In genomic region chr15:83053151-83053550, GRCh38 we compare ENCODE assay signal across 12 cellular contexts. TPM values are rescaled to one million over a fixed set of nuclear protein-coding genes. Genes with fewer than 3 reads are reported as not detected.
A peak's percentile ranks its signal among the peaks of the same experiment; 100 is the strongest.
DNase-seq lines count a peak whose midpoint lies in the region; ATAC-seq and TF ChIP-seq lines count a peak whose summit lies in the region.
"Had no signal": no experiment of that assay in that cellular context is flagged by ENCODE, and none has a peak within 500 bp of the region (broad histone marks: within the 10 kb centered on the region; RNA-seq: fewer than 3 reads in every experiment).

No MANE protein-coding gene starts in this region.

- TF ChIP-seq CTCF in hepatocyte (IDR thresholded peaks at IDR 0.05; ENCODE audit: poor library complexity) (no peak), upper lobe of right lung (IDR thresholded peaks at IDR 0.05) (no peak), esophagus squamous epithelium (IDR thresholded peaks at IDR 0.05) (no peak)

- H3K9me3 Mint-ChIP-seq in activated CD4-positive, alpha-beta T cell treated with anti-CD3 and anti-CD28 coated beads, Interleukin-2, amount 10 ng/mL, durations not matched to agents 24 days and 14 days: no peaks in the 10 kb centered on the region

- H3K9me3 ChIP-seq in hepatocyte (ENCODE audit: low read depth) (no peaks in the 10 kb centered on the region), upper lobe of right lung (no peaks in the 10 kb centered on the region), esophagus squamous epithelium (no peaks in the 10 kb centered on the region)
- H3K9me3 ChIP-seq: thyroid gland had no signal

- H3K4me3 Mint-ChIP-seq in activated CD4-positive, alpha-beta T cell treated with anti-CD3 and anti-CD28 coated beads, Interleukin-2, amount 10 ng/mL, durations not matched to agents 24 days and 14 days: no peak overlapping the region

- H4K20me1 ChIP-seq in hepatocyte (ENCODE audit: insufficient read depth, poor library complexity, severe bottlenecking): peaks cover 16% of the 10 kb centered on the region

- no peak overlapping the region for H3K4me2 ChIP-seq in hepatocyte

- no peak for TF ChIP-seq POLR2A in esophagus squamous epithelium (IDR thresholded peaks at IDR 0.05)

- intact Hi-C loops in activated CD4-positive, alpha-beta T cell treated with anti-CD3 and anti-CD28 coated beads, Interleukin-2, amount 10 ng/mL, durations not matched to agents 24 days and 14 days (cut with micrococcal nuclease): no loop called here
- intact Hi-C loops in upper lobe of right lung (cut with DNase I) (no loop called here), esophagus squamous epithelium (cut with DNase I) (no loop called here)

- H3K79me2 ChIP-seq in hepatocyte: peaks cover 63% of the 10 kb centered on the region

- H3K4me3 ChIP-seq in hepatocyte (no peak overlapping the region), upper lobe of right lung (no peak overlapping the region), esophagus squamous epithelium (no peak overlapping the region)
- H3K4me3 ChIP-seq: thyroid gland had no signal

- no peak overlapping the region for H3K27ac Mint-ChIP-seq in activated CD4-positive, alpha-beta T cell treated with anti-CD3 and anti-CD28 coated beads, Interleukin-2, amount 10 ng/mL, durations not matched to agents 24 days and 14 days

- H3K27me3 ChIP-seq in hepatocyte: no peaks in the 10 kb centered on the region
- H3K27me3 ChIP-seq in upper lobe of right lung: no peaks in the 10 kb centered on the region
- H3K27me3 ChIP-seq in esophagus squamous epithelium: no peaks in the 10 kb centered on the region
- H3K27me3 ChIP-seq: thyroid gland had no signal

- H2AFZ ChIP-seq in hepatocyte: no peak overlapping the region

- H3K9me2 ChIP-seq in hepatocyte (replicated peaks; ENCODE audit: insufficient read depth): no peaks in the 10 kb centered on the region

- H3K4me1 ChIP-seq in hepatocyte (ENCODE audit: insufficient read depth) (no peaks in the 10 kb centered on the region), upper lobe of right lung (peaks cover 14% of the 10 kb centered on the region), esophagus squamous epithelium (peaks cover 0 to 22% (median 0%) of the 10 kb centered on the region in 3 donors)

- no peaks in the 10 kb centered on the region for H3K27me3 Mint-ChIP-seq in activated CD4-positive, alpha-beta T cell treated with anti-CD3 and anti-CD28 coated beads, Interleukin-2, amount 10 ng/mL, durations not matched to agents 24 days and 14 days

- ATAC-seq in upper lobe of right lung: peak; percentile 63
- no peak for ATAC-seq in GM21526 (IDR thresholded peaks at IDR 0.05; ENCODE audit: low FRiP score, unreplicated experiment)
- no peak for ATAC-seq in GM18858 (IDR thresholded peaks at IDR 0.05; ENCODE audit: unreplicated experiment)

- peak overlapping the region; percentile 43 for H3K27ac ChIP-seq in hepatocyte
- H3K27ac ChIP-seq in upper lobe of right lung: no peak overlapping the region
- H3K27ac ChIP-seq in esophagus squamous epithelium: peak overlapping the region in 1 of 4 donors; percentile 34
- H3K27ac ChIP-seq: thyroid gland had no signal

- H3K36me3 ChIP-seq in hepatocyte (replicated peaks; ENCODE audit: insufficient read depth, low read depth): no peaks in the 10 kb centered on the region
- H3K36me3 ChIP-seq in upper lobe of right lung: peaks cover 64% of the 10 kb centered on the region
- peaks cover 0 to 81% (median 0%) of the 10 kb centered on the region in 3 donors for H3K36me3 ChIP-seq in esophagus squamous epithelium

- peaks cover 48% of the 10 kb centered on the region for H3K36me3 Mint-ChIP-seq in activated CD4-positive, alpha-beta T cell treated with anti-CD3 and anti-CD28 coated beads, Interleukin-2, amount 10 ng/mL, durations not matched to agents 24 days and 14 days (ENCODE audit: low read depth)

- peaks cover 15% of the 10 kb centered on the region for H3K4me1 Mint-ChIP-seq in activated CD4-positive, alpha-beta T cell treated with anti-CD3 and anti-CD28 coated beads, Interleukin-2, amount 10 ng/mL, durations not matched to agents 24 days and 14 days

- DNase-seq in activated CD4-positive, alpha-beta T cell treated with anti-CD3 and anti-CD28 coated beads, Interleukin-2, amount 10 ng/mL, durations not matched to agents 24 days and 14 days: peak; percentile 19
- DNase-seq in activated CD4-positive, alpha-beta T cell treated with anti-CD3 and anti-CD28 coated beads for 48 hours: no peak
- DNase-seq in amniotic epithelial cell (ENCODE audit: low read depth) (peak; percentile 75), hepatocyte (ENCODE audit: low spot score) (peak; percentile 29), upper lobe of right lung (no peak), esophagus squamous epithelium (lab: John Stamatoyannopoulos, UW) (no peak)
- DNase-seq: 8988T; NCI-H2227 treated with DMSO at 0.1 percent for 48 hours; stimulated activated CD4-positive, alpha-beta T cell treated with anti-CD3 and anti-CD28 coated beads, Interleukin-4, amount 100 ng/mL, for 1 hour; thyroid gland had no signal

RNA-seq across cellular contexts. Expression of gene BTBD1, which starts 13.9 kb away (rescaled TPM):
- total RNA-seq in activated CD4-positive, alpha-beta T cell treated with anti-CD3 and anti-CD28 coated beads, Interleukin-2, amount 10 ng/mL, durations not matched to agents 24 days and 14 days: 61.7 and 62.7 TPM in 2 replicates
- total RNA-seq in hepatocyte (91.0 and 93.0 TPM in 2 replicates), upper lobe of right lung (44.6 TPM), esophagus squamous epithelium (10 to 100 TPM; 37.3 to 60.8 (median 55.9) TPM)
- 42.2 and 43.8 TPM in 2 replicates for polyA plus RNA-seq in hepatocyte

RNA-seq across cellular contexts. Expression of gene C15orf40, which starts 41.7 kb away (rescaled TPM):
- 23.6 and 30.8 TPM in 2 replicates for total RNA-seq in activated CD4-positive, alpha-beta T cell treated with anti-CD3 and anti-CD28 coated beads, Interleukin-2, amount 10 ng/mL, durations not matched to agents 24 days and 14 days
- total RNA-seq in hepatocyte: 7.5 and 12.2 TPM in 2 replicates
- polyA plus RNA-seq in hepatocyte: 29.1 and 31.4 TPM in 2 replicates
- 23.0 TPM for total RNA-seq in upper lobe of right lung
- total RNA-seq in esophagus squamous epithelium: 10 to 100 TPM in 3 of 4 donors, 1 to 10 TPM in 1; 6.1 to 31.4 (median 18.6) TPM

RNA-seq across cellular contexts. Expression of gene TM6SF1, which starts 54.3 kb away (rescaled TPM):
- 3.6 and 4.0 TPM in 2 replicates for total RNA-seq in activated CD4-positive, alpha-beta T cell treated with anti-CD3 and anti-CD28 coated beads, Interleukin-2, amount 10 ng/mL, durations not matched to agents 24 days and 14 days
- total RNA-seq in hepatocyte (0.20 and 0.52 TPM in 2 replicates), upper lobe of right lung (25.4 TPM), esophagus squamous epithelium (1 to 10 TPM in 3 of 4 donors, under 1 TPM in 1; 0.45 to 4.3 (median 2.5) TPM)
- polyA plus RNA-seq in hepatocyte: 0.35 TPM in 1 of 2 replicates, not detected in the other

Comparison
In these comparisons a context has a peak if more than half of its experiments do, and no peak if none do; other contexts are left out.
1. DNase-seq: peak in activated CD4-positive, alpha-beta T cell treated with anti-CD3 and anti-CD28 coated beads, Interleukin-2, amount 10 ng/mL, durations not matched to agents 24 days and 14 days (single experiment), amniotic epithelial cell (single experiment) and hepatocyte (single experiment); none in activated CD4-positive, alpha-beta T cell treated with anti-CD3 and anti-CD28 coated beads for 48 hours (single experiment), upper lobe of right lung (single experiment) and esophagus squamous epithelium (single experiment).